In the genomic region with DNA sequence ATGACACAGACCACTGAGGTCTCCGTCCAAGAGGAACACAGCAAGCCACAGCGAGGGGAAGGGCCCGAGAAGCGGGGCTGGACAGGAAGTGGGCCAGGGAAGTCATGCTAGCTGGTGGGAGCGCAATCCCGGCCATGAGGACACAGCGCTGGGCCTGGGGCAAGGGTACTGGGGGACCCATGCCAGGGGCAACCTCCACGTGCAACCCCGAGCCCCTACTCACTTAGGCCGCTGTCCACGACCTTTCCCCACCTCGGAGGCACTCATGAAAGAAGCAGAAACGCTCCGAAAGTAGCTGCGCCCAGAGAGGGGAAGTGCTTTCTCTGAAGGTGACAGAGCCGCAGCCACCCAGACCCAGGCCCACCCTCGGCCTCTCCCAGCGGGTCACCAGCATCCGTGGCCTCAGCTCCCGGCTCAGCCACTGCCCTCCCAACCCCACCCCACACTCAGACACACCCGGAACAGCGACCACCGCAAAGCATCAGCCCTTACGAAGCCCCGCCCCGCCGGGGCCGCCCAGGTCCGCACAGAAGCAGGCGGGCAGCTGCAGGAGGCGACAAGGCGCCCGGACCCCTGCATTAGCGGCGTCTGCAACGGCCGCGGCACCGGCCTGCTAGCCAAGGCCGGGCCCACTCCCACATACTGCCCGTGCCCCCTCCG, we compare ENCODE assay signal across 8 cellular contexts. TPM values are rescaled to one million over a fixed set of nuclear protein-coding genes. Genes with fewer than 3 reads are reported as not detected.
DNase-seq lines count a peak whose midpoint lies in the region; ATAC-seq, FAIRE-seq and TF ChIP-seq lines count a peak whose summit lies in the region.

No MANE protein-coding gene starts in this region.

- DNase-seq in BE2C (peak; percentile 67), RWPE2 (ENCODE audit: low spot score) (no peak), K562 (ENCODE audit: extremely low read depth in 1 of 4, low spot score in 3 of 4) (peak; percentile 46 to 70 (median 63)), kidney (peak; percentile 83), NCI-H1694 treated with DMSO at 0.1 percent for 48 hours (lab: John Stamatoyannopoulos, UW) (no peak)
- peak; percentile 56 for DNase-seq in stimulated activated naive CD8-positive, alpha-beta T cell treated with anti-CD3 and anti-CD28 coated beads, Interleukin-15, Interleukin-2, amounts not matched to agents 100 U/mL and 50 U/mL, for 24 hours

- TF ChIP-seq RAD21 in K562 (CRISPR knock-in tag; conservative IDR thresholded peaks at IDR 0.05 in 1 of 2, IDR thresholded peaks at IDR 0.05 in 1 of 2): no peak

- H2AFZ ChIP-seq in K562 (ENCODE audit: low read depth, low read length): peak overlapping the region; percentile 92

- H3K27ac ChIP-seq in RWPE2 (ENCODE audit: poor library complexity, severe bottlenecking): peak overlapping the region; percentile 77
- H3K27ac ChIP-seq in K562 (ENCODE audit: extremely low read depth, low read depth, low read length): peak overlapping the region; percentile 79
- H3K27ac ChIP-seq in kidney (ENCODE audit: low read depth in 2 of 2, low read length in 2 of 2): peak overlapping the region in 1 of 2 donors; percentile 75

- peak overlapping the region; percentile 95 for H3K4me3 ChIP-seq in BE2C (ENCODE audit: low read depth, low read length)
- H3K4me3 ChIP-seq in RWPE2 (ENCODE audit: severe bottlenecking): peak overlapping the region; percentile 78
- H3K4me3 ChIP-seq in K562: peak overlapping the region; percentile 97
- peak overlapping the region; percentile 85 to 86 for H3K4me3 ChIP-seq in kidney (ENCODE audit: low read length in 2 of 2)

- H3K9me1 ChIP-seq in K562 (ENCODE audit: control insufficient read depth, insufficient read depth, low read length): peaks cover 9% of the 10 kb centered on the region

- peak overlapping the region; percentile 87 for H3K4me2 ChIP-seq in K562 (ENCODE audit: insufficient read depth, low read length)

- POLR2A ChIA-PET in K562 (lab: Yijun Ruan, JAX): interaction anchor here (0.6 to 2.9 kb wide), 8 partner anchors 10 to 435 kb away, joined by 3 to 10 read pairs (median 3); no protein-coding TSS in a partner anchor

- H3K4me1 ChIP-seq in BE2C (peaks cover 3% of the 10 kb centered on the region; the same call in 1 of the 2 replicates), RWPE2 (ENCODE audit: insufficient read depth, poor library complexity, severe bottlenecking) (peaks cover 6% of the 10 kb centered on the region), K562 (replicated peaks in 1 of 2; ENCODE audit: control insufficient read depth in 2 of 2, insufficient read depth in 2 of 2, low read length in 2 of 2) (peaks cover 32 to 36% of the 10 kb centered on the region in 2 experiments), kidney (ENCODE audit: control insufficient read depth in 1 of 2, insufficient read depth in 1 of 2, low read depth in 1 of 2, low read length in 2 of 2) (peaks cover 16 to 34% of the 10 kb centered on the region in 2 donors)

- no TSS peak for BruUV-seq in K562 (replicated peaks; lab: Mats Ljungman, UMichigan)

- H3K9ac ChIP-seq in K562 (ENCODE audit: insufficient read depth in 1 of 2, low read depth in 2 of 2, low read length in 2 of 2) (peak overlapping the region; percentile 75 to 98), kidney (ENCODE audit: low read length in 2 of 2) (peak overlapping the region; percentile 68 to 84)

- H4K20me1 ChIP-seq in K562 (replicated peaks; ENCODE audit: control insufficient read depth, insufficient read depth, low read length): peaks cover 34% of the 10 kb centered on the region

- H3K79me2 ChIP-seq in K562 (ENCODE audit: control insufficient read depth, insufficient read depth, low read length): peaks cover 58% of the 10 kb centered on the region

- peaks cover 3% of the 10 kb centered on the region; the same call in 1 of the 2 replicates for H3K36me3 ChIP-seq in BE2C
- no peaks in the 10 kb centered on the region for H3K36me3 ChIP-seq in RWPE2 (ENCODE audit: low read depth)
- H3K36me3 ChIP-seq in K562 (ENCODE audit: control insufficient read depth, insufficient read depth, low read length): no peaks in the 10 kb centered on the region
- H3K36me3 ChIP-seq in kidney (ENCODE audit: control insufficient read depth in 1 of 2, insufficient read depth in 2 of 2, low read length in 2 of 2): no peaks in the 10 kb centered on the region

- H3K9me3 ChIP-seq in BE2C (no peaks in the 10 kb centered on the region), RWPE2 (ENCODE audit: severe bottlenecking) (no peaks in the 10 kb centered on the region), K562 (replicated peaks; ENCODE audit: control insufficient read depth, insufficient read depth, low read depth, low read length) (no peaks in the 10 kb centered on the region), kidney (ENCODE audit: control insufficient read depth in 1 of 2, low read length in 2 of 2) (no peaks in the 10 kb centered on the region)

- FAIRE-seq in K562 (lab: Jason Lieb, UNC) (no peak), kidney (lab: Jason Lieb, UNC) (no peak)

- intact Hi-C loops in K562 (cut with micrococcal nuclease) (no loop called here), kidney (cut with DNase I) (no loop called here)

- TF ChIP-seq EP300 in K562 (IDR thresholded peaks at IDR 0.05; ENCODE audit: low read length): no peak

- peak; percentile 8 for ATAC-seq in GM21528 (IDR thresholded peaks at IDR 0.05; ENCODE audit: low FRiP score, unreplicated experiment)
- no peak for ATAC-seq in RWPE2 (ENCODE audit: low read depth)
- peak; percentile 7; the same call in 2 of the 3 replicates for ATAC-seq in K562
- no peak for ATAC-seq in stimulated activated naive CD8-positive, alpha-beta T cell treated with anti-CD3 and anti-CD28 coated beads, Interleukin-15, Interleukin-2, amounts not matched to agents 100 U/mL and 50 U/mL, for 24 hours
- no peak for ATAC-seq in GM18861 (IDR thresholded peaks at IDR 0.05; ENCODE audit: unreplicated experiment)

- WGBS in K562 (ENCODE audit: insufficient coverage, low coverage, missing lambda C conversion rate): 1% methylated on average over 21 of the region's 42 CpGs

- in situ Hi-C loops in K562 (cut with MboI): no loop called here

- no peaks in the 10 kb centered on the region for H3K27me3 ChIP-seq in BE2C
- no peaks in the 10 kb centered on the region for H3K27me3 ChIP-seq in RWPE2 (ENCODE audit: insufficient read depth, poor library complexity, severe bottlenecking)
- H3K27me3 ChIP-seq in K562 (ENCODE audit: control insufficient read depth in 2 of 2, insufficient read depth in 2 of 2, low read length in 2 of 2): no peaks in the 10 kb centered on the region

- no peak for TF ChIP-seq POLR2A in K562 (conservative IDR thresholded peaks at IDR 0.05)

- CTCF ChIA-PET in K562 (lab: Yijun Ruan, JAX; ENCODE audit: low intra/inter-chr PET ratio): no interaction called here

- no peak for TF ChIP-seq CTCF in BE2C (IDR thresholded peaks at IDR 0.05; ENCODE audit: low read depth, low read length)
- TF ChIP-seq CTCF in RWPE2 (IDR thresholded peaks at IDR 0.05; ENCODE audit: poor library complexity, severe bottlenecking): no peak
- TF ChIP-seq CTCF in K562 (IDR thresholded peaks at IDR 0.05 in 2 of 3, conservative IDR thresholded peaks at IDR 0.05 in 1 of 3; ENCODE audit: insufficient read depth in 2 of 3, low read depth in 1 of 3, low read length in 3 of 3): no peak
- no peak for TF ChIP-seq CTCF in kidney (IDR thresholded peaks at IDR 0.05; ENCODE audit: borderline replicate concordance, extremely low read depth, insufficient read depth)

TF ChIP-seq in K562, 482 proteins besides CTCF, POLR2A, EP300 and RAD21 (continues in another document):
- no peak for TF ChIP-seq NELFE (IDR thresholded peaks at IDR 0.05; ENCODE audit: insufficient read depth, insufficient read length)
- peak; percentile 49 for TF ChIP-seq RBBP5 (IDR thresholded peaks at IDR 0.05; ENCODE audit: borderline replicate concordance, insufficient read depth, low read length, poor library complexity, severe bottlenecking)
- TF ChIP-seq, protein P1, sequence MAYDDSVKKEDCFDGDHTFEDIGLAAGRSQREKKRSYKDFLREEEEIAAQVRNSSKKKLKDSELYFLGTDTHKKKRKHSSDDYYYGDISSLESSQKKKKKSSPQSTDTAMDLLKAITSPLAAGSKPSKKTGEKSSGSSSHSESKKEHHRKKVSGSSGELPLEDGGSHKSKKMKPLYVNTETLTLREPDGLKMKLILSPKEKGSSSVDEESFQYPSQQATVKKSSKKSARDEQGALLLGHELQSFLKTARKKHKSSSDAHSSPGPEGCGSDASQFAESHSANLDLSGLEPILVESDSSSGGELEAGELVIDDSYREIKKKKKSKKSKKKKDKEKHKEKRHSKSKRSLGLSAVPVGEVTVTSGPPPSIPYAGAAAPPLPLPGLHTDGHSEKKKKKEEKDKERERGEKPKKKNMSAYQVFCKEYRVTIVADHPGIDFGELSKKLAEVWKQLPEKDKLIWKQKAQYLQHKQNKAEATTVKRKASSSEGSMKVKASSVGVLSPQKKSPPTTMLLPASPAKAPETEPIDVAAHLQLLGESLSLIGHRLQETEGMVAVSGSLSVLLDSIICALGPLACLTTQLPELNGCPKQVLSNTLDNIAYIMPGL (CRISPR knock-in tag; IDR thresholded peaks at IDR 0.05): 0 out of 2 replicates have a peak, but pooled peaks have one; percentile 2
- 0 out of 2 replicates have a peak, but pooled peaks have one; percentile 11 for TF ChIP-seq ELF1 (tag; IDR thresholded peaks at IDR 0.05)
- TF ChIP-seq GABPA (tag; conservative IDR thresholded peaks at IDR 0.05; ENCODE audit: low read depth): 0 out of 2 replicates have a peak, but pooled peaks have one; percentile 32
- TF ChIP-seq CHD1 (IDR thresholded peaks at IDR 0.05; ENCODE audit: low read length): peak; percentile 14

RNA-seq across cellular contexts. Expression of a gene that starts 0.8 kb away (rescaled TPM):
- polyA plus RNA-seq in BE2C (2012; ENCODE audit: insufficient read depth, insufficient read length, low read depth): 49.5 TPM
- 11.6 and 16.6 TPM in 2 replicates for total RNA-seq in K562 (2011; cell fraction: chromatin; rRNA removed; ENCODE audit: low replicate concordance)
- 8.3 and 9.7 TPM in 2 replicates for total RNA-seq in K562 (2011; cell fraction: nucleolus; rRNA removed)
- total RNA-seq in K562 (2011; cell fraction: nucleoplasm; rRNA removed): 13.4 and 19.4 TPM in 2 replicates
- total RNA-seq in K562 (2014; rRNA removed) (18.8 and 20.9 TPM in 2 replicates), K562 (2014; rRNA removed; fragmentation: Illumina TruSeq; extraction: Trizol) (10.3 and 11.8 TPM in 2 replicates), K562 (2015; rRNA removed; fragmentation: Illumina TruSeq; extraction: Trizol) (16.9 and 17.9 TPM in 2 replicates), K562 (2021) (22.4 and 23.4 TPM in 2 replicates), kidney (25.2 TPM)
- polyA plus RNA-seq in K562 (2011; rRNA removed) (6.1 and 6.6 TPM in 2 replicates), K562 (2014; fragmentation: Illumina TruSeq; extraction: Trizol) (11.0 and 12.7 TPM in 2 replicates), K562 (2014; fragmentation: Nextera tagmentation; extraction: Ambion mirVana) (1 to 10 TPM; 3.6 to 4.3 TPM), K562 (2014; rRNA removed) (12.1 and 14.1 TPM in 2 replicates), kidney (ENCODE audit: insufficient read depth, low read depth, low replicate concordance) (10.0 TPM)
- 6.7 and 7.1 TPM in 2 replicates for polyA plus RNA-seq in K562 (2011; cell fraction: cytosol; rRNA removed)
- polyA plus RNA-seq in K562 (2011; cell fraction: nucleus; rRNA removed): 19.7 and 24.3 TPM in 2 replicates
- polyA plus RNA-seq in K562 (2012): 13.0 and 13.4 TPM in 2 replicates
- polyA minus RNA-seq in K562 (2011; rRNA and poly(A)+ RNA removed): 4.7 and 6.5 TPM in 2 replicates
- polyA minus RNA-seq in K562 (2011; cell fraction: cytosol; rRNA and poly(A)+ RNA removed): 6.4 and 8.6 TPM in 2 replicates
- polyA minus RNA-seq in K562 (2011; cell fraction: nucleus; rRNA and poly(A)+ RNA removed): 7.7 and 8.9 TPM in 2 replicates

Comparison
In these comparisons a context has a peak if more than half of its experiments do, and no peak if none do; other contexts are left out.
1. DNase-seq: peak in BE2C (single experiment), K562 (4 of 4), kidney (single experiment) and stimulated activated naive CD8-positive, alpha-beta T cell treated with anti-CD3 and anti-CD28 coated beads, Interleukin-15, Interleukin-2, amounts not matched to agents 100 U/mL and 50 U/mL, for 24 hours (single experiment); none in RWPE2 (single experiment) and NCI-H1694 treated with DMSO at 0.1 percent for 48 hours (single experiment).
2. ATAC-seq: peak in GM21528 (single experiment) and K562 (single experiment); none in RWPE2 (single experiment), stimulated activated naive CD8-positive, alpha-beta T cell treated with anti-CD3 and anti-CD28 coated beads, Interleukin-15, Interleukin-2, amounts not matched to agents 100 U/mL and 50 U/mL, for 24 hours (single experiment) and GM18861 (single experiment).
3. Peak in every context shown above with its lines, with median percentiles within 50 percentile points of each other: H3K4me3 ChIP-seq.